8 cellular contexts compared by ENCODE assay signal in the genomic region with DNA sequence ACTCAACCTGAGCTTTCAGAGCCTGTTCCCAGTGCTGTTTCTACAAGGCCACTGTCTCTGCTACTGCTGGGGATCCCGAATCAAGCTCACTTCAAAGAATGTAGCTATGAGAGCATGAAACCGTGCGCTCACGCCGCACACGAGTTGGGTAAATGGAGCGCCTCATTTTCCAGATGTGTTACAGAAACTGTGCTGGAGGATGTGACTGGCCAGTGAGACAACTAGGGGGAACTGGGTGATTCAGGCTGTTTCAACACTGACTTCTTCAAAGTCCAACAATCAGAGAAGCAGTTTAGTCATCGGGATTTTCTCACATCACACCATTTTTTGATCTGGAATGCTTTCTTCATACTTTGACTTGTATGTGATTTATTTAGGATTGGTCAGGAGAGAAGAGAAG. TPM values are rescaled to one million over a fixed set of nuclear protein-coding genes. Genes with fewer than 3 reads are reported as not detected.
DNase-seq lines count a peak whose midpoint lies in the region; ATAC-seq and TF ChIP-seq lines count a peak whose summit lies in the region.

No MANE protein-coding gene starts in this region.

- H3K4me3 Mint-ChIP-seq in T-helper 2 cell treated with Interferon-gamma antibody and Interleukin-4, amounts not matched to agents 5 μg/mL and 100 μg/mL, for 36 hours = no peak overlapping the region

- H3K27me3 ChIP-seq in left ventricle myocardium inferior (ENCODE audit: low read depth) = no peaks in the 10 kb centered on the region
- H3K27me3 ChIP-seq in SJCRH30 = no peaks in the 10 kb centered on the region

- H3K4me3 ChIP-seq in left ventricle myocardium inferior (no peak overlapping the region), skin epidermis (peak overlapping the region in 1 of 7 experiments; percentile 77), SJCRH30 (no peak overlapping the region)

- ATAC-seq in GM21367 (IDR thresholded peaks at IDR 0.05; ENCODE audit: unreplicated experiment) = no peak

- H3K9me3 Mint-ChIP-seq in T-helper 2 cell treated with Interferon-gamma antibody and Interleukin-4, amounts not matched to agents 5 μg/mL and 100 μg/mL, for 36 hours = no peaks in the 10 kb centered on the region

- H3K36me3 Mint-ChIP-seq in T-helper 2 cell treated with Interferon-gamma antibody and Interleukin-4, amounts not matched to agents 5 μg/mL and 100 μg/mL, for 36 hours (ENCODE audit: low read depth) = peaks cover 32% of the 10 kb centered on the region

- peaks cover 55% of the 10 kb centered on the region for H3K4me1 Mint-ChIP-seq in T-helper 2 cell treated with Interferon-gamma antibody and Interleukin-4, amounts not matched to agents 5 μg/mL and 100 μg/mL, for 36 hours (ENCODE audit: low read depth)

- TF ChIP-seq CTCF in left ventricle myocardium inferior (IDR thresholded peaks at IDR 0.05; ENCODE audit: borderline replicate concordance) = no peak

- no peaks in the 10 kb centered on the region for H3K27me3 Mint-ChIP-seq in T-helper 2 cell treated with Interferon-gamma antibody and Interleukin-4, amounts not matched to agents 5 μg/mL and 100 μg/mL, for 36 hours (ENCODE audit: low read depth)

- no peaks in the 10 kb centered on the region for H3K36me3 ChIP-seq in left ventricle myocardium inferior
- H3K36me3 ChIP-seq in SJCRH30 = no peaks in the 10 kb centered on the region

- no peak overlapping the region for H3K27ac Mint-ChIP-seq in T-helper 2 cell treated with Interferon-gamma antibody and Interleukin-4, amounts not matched to agents 5 μg/mL and 100 μg/mL, for 36 hours

- H3K27ac ChIP-seq in left ventricle myocardium inferior (replicated peaks) (peak overlapping the region; percentile 89), skin epidermis (peak overlapping the region in 20 of 21 experiments; percentile 61 to 99 (median 98)), SJCRH30 (no peak overlapping the region)

- intact Hi-C loops in left ventricle myocardium inferior (cut with micrococcal nuclease) = no loop called here

- DNase-seq in T-helper 2 cell treated with Interferon-gamma antibody and Interleukin-4, amounts not matched to agents 5 μg/mL and 100 μg/mL, for 36 hours (ENCODE audit: low spot score) = peak; percentile 43
- DNase-seq in T-helper 2 cell = no peak
- peak; percentile 62 to 70 for DNase-seq in activated T-cell treated with anti-CD3 and anti-CD28 coated beads, Interleukin-2, amount 50 U/mL, for 48 hours
- no peak for DNase-seq in left ventricle myocardium inferior
- DNase-seq in SJCRH30 = no peak
- no peak for DNase-seq in DMS 273 (lab: John Stamatoyannopoulos, UW; ENCODE audit: unreplicated experiment)

- H3K9me3 ChIP-seq in left ventricle myocardium inferior (replicated peaks) (no peaks in the 10 kb centered on the region), SJCRH30 (replicated peaks) (no peaks in the 10 kb centered on the region)

- peaks cover 57% of the 10 kb centered on the region for H3K4me1 ChIP-seq in left ventricle myocardium inferior
- H3K4me1 ChIP-seq in SJCRH30 = no peaks in the 10 kb centered on the region

RNA-seq across cellular contexts. Expression of a gene that starts 3.5 kb away (rescaled TPM):
- 5.5 TPM for total RNA-seq in left ventricle myocardium inferior
- total RNA-seq in SJCRH30 (2014; rRNA removed; shearing (Covaris generic)) = 6.3 and 8.5 TPM in 2 replicates

Comparison
In these comparisons a context has a peak if more than half of its experiments do, and no peak if none do; other contexts are left out.
1. DNase-seq: peak in T-helper 2 cell treated with Interferon-gamma antibody and Interleukin-4, amounts not matched to agents 5 μg/mL and 100 μg/mL, for 36 hours (single experiment) and activated T-cell treated with anti-CD3 and anti-CD28 coated beads, Interleukin-2, amount 50 U/mL, for 48 hours (2 of 2); none in T-helper 2 cell (0 of 5), left ventricle myocardium inferior (single experiment), SJCRH30 (0 of 2) and DMS 273 (single experiment).